Comparison of ENCODE assay signal across 1 cellular context in the genomic region with DNA sequence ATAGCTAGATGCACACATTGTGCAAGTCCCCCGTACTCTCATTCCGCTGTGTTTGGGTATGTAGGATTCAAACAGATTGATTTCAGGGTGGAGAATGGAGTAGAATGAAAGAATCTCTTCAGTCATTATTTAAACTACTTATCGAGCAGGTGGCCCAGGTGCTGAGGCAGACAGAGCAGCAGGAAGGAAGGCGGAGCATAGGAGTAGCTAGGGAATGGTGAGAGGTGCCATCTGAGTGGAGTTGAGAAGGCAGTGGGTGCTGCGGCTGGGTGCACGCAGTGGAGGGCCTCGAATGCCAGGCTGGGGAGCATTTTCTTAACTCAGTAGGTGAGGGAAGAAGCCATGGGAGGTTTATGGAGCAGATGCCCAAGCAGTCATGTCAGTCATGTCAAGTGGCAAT.
TF ChIP-seq lines count a peak whose summit lies in the region.

No MANE protein-coding gene starts in this region.

TF ChIP-seq in WTC11, 78 proteins besides CTCF, POLR2A, EP300 and RAD21 (continued from another document):
- TF ChIP-seq OVOL2 (CRISPR knock-in tag; IDR thresholded peaks at IDR 0.05; ENCODE audit: borderline replicate concordance), result no peak
- TF ChIP-seq, protein P1, sequence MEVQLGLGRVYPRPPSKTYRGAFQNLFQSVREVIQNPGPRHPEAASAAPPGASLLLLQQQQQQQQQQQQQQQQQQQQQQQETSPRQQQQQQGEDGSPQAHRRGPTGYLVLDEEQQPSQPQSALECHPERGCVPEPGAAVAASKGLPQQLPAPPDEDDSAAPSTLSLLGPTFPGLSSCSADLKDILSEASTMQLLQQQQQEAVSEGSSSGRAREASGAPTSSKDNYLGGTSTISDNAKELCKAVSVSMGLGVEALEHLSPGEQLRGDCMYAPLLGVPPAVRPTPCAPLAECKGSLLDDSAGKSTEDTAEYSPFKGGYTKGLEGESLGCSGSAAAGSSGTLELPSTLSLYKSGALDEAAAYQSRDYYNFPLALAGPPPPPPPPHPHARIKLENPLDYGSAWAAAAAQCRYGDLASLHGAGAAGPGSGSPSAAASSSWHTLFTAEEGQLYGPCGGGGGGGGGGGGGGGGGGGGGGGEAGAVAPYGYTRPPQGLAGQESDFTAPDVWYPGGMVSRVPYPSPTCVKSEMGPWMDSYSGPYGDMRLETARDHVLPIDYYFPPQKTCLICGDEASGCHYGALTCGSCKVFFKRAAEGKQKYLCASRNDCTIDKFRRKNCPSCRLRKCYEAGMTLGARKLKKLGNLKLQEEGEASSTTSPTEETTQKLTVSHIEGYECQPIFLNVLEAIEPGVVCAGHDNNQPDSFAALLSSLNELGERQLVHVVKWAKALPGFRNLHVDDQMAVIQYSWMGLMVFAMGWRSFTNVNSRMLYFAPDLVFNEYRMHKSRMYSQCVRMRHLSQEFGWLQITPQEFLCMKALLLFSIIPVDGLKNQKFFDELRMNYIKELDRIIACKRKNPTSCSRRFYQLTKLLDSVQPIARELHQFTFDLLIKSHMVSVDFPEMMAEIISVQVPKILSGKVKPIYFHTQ (CRISPR knock-in tag; IDR thresholded peaks at IDR 0.05), result no peak
- TF ChIP-seq FOXP1 (CRISPR knock-in tag; IDR thresholded peaks at IDR 0.05; ENCODE audit: borderline replicate concordance), result no peak
- no peak for TF ChIP-seq EMX1 (CRISPR knock-in tag; IDR thresholded peaks at IDR 0.05)
- TF ChIP-seq MAX (CRISPR knock-in tag; IDR thresholded peaks at IDR 0.05), result no peak
- TF ChIP-seq ZNF423 (CRISPR knock-in tag; IDR thresholded peaks at IDR 0.05), result no peak
- TF ChIP-seq FOXK1 (CRISPR knock-in tag; IDR thresholded peaks at IDR 0.05), result no peak
- TF ChIP-seq, protein P2, sequence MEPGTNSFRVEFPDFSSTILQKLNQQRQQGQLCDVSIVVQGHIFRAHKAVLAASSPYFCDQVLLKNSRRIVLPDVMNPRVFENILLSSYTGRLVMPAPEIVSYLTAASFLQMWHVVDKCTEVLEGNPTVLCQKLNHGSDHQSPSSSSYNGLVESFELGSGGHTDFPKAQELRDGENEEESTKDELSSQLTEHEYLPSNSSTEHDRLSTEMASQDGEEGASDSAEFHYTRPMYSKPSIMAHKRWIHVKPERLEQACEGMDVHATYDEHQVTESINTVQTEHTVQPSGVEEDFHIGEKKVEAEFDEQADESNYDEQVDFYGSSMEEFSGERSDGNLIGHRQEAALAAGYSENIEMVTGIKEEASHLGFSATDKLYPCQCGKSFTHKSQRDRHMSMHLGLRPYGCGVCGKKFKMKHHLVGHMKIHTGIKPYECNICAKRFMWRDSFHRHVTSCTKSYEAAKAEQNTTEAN (CRISPR knock-in tag; IDR thresholded peaks at IDR 0.05), result no peak
- TF ChIP-seq, protein P3, sequence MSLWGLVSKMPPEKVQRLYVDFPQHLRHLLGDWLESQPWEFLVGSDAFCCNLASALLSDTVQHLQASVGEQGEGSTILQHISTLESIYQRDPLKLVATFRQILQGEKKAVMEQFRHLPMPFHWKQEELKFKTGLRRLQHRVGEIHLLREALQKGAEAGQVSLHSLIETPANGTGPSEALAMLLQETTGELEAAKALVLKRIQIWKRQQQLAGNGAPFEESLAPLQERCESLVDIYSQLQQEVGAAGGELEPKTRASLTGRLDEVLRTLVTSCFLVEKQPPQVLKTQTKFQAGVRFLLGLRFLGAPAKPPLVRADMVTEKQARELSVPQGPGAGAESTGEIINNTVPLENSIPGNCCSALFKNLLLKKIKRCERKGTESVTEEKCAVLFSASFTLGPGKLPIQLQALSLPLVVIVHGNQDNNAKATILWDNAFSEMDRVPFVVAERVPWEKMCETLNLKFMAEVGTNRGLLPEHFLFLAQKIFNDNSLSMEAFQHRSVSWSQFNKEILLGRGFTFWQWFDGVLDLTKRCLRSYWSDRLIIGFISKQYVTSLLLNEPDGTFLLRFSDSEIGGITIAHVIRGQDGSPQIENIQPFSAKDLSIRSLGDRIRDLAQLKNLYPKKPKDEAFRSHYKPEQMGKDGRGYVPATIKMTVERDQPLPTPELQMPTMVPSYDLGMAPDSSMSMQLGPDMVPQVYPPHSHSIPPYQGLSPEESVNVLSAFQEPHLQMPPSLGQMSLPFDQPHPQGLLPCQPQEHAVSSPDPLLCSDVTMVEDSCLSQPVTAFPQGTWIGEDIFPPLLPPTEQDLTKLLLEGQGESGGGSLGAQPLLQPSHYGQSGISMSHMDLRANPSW (CRISPR knock-in tag; conservative IDR thresholded peaks at IDR 0.05; ENCODE audit: low read depth), result no peak
- TF ChIP-seq ZNF671 (CRISPR knock-in tag; IDR thresholded peaks at IDR 0.05), result no peak
- no peak for TF ChIP-seq HMGA2 (CRISPR knock-in tag; IDR thresholded peaks at IDR 0.05)
- TF ChIP-seq CDX4 (CRISPR knock-in tag; IDR thresholded peaks at IDR 0.05; ENCODE audit: borderline replicate concordance), result no peak
- TF ChIP-seq, protein P4, sequence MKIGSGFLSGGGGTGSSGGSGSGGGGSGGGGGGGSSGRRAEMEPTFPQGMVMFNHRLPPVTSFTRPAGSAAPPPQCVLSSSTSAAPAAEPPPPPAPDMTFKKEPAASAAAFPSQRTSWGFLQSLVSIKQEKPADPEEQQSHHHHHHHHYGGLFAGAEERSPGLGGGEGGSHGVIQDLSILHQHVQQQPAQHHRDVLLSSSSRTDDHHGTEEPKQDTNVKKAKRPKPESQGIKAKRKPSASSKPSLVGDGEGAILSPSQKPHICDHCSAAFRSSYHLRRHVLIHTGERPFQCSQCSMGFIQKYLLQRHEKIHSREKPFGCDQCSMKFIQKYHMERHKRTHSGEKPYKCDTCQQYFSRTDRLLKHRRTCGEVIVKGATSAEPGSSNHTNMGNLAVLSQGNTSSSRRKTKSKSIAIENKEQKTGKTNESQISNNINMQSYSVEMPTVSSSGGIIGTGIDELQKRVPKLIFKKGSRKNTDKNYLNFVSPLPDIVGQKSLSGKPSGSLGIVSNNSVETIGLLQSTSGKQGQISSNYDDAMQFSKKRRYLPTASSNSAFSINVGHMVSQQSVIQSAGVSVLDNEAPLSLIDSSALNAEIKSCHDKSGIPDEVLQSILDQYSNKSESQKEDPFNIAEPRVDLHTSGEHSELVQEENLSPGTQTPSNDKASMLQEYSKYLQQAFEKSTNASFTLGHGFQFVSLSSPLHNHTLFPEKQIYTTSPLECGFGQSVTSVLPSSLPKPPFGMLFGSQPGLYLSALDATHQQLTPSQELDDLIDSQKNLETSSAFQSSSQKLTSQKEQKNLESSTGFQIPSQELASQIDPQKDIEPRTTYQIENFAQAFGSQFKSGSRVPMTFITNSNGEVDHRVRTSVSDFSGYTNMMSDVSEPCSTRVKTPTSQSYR (CRISPR knock-in tag; IDR thresholded peaks at IDR 0.05), result no peak
